8 cellular contexts compared by ENCODE assay signal in genomic region chr2:204260162-204260877, GRCh38.
DNase-seq lines count a peak whose midpoint lies in the region; ATAC-seq lines count a peak whose summit lies in the region.

No MANE protein-coding gene starts in this region.

- DNase-seq in Caki2 (ENCODE audit: low read depth): peak; percentile 37
- DNase-seq in NCI-H1092 treated with DMSO at 0.1 percent for 48 hours (lab: John Stamatoyannopoulos, UW): peak; percentile 78
- peak in 3 of 5 donors; percentile 13 to 35 (median 22) for DNase-seq in T-helper 1 cell
- peak; percentile 50 for DNase-seq in cerebellar cortex (ENCODE audit: low spot score)
- peak; percentile 62 for DNase-seq in kidney tubule cell (ENCODE audit: low spot score)
- DNase-seq in stimulated activated CD4-positive, alpha-beta T cell treated with anti-CD3 and anti-CD28 coated beads, Interleukin-4, amount 100 ng/mL, for 48 hours (ENCODE audit: low read depth in 2 of 2): peak; percentile 16 to 30

- in situ Hi-C loops in Caki2 (cut with HindIII; ENCODE audit: low pct_unique_long_range_greater_than_20kb, low sequenced_read_pairs): no loop called here

- ATAC-seq in GM21723 (IDR thresholded peaks at IDR 0.05; ENCODE audit: unreplicated experiment) (peak; percentile 78), GM21825 (IDR thresholded peaks at IDR 0.05; ENCODE audit: unreplicated experiment) (no peak)

Comparison
In these comparisons a context has a peak if more than half of its experiments do, and no peak if none do; other contexts are left out.
1. DNase-seq: peak in every context shown above with its lines; median percentile 78 in NCI-H1092 treated with DMSO at 0.1 percent for 48 hours; 62 in kidney tubule cell; 50 in cerebellar cortex; 37 in Caki2; 23 in stimulated activated CD4-positive, alpha-beta T cell treated with anti-CD3 and anti-CD28 coated beads, Interleukin-4, amount 100 ng/mL, for 48 hours; 22 in T-helper 1 cell.